8 cellular contexts compared by ENCODE assay signal in genomic region chr19:11694533-11695439, GRCh38. TPM values are rescaled to one million over a fixed set of nuclear protein-coding genes. Genes with fewer than 3 reads are reported as not detected.
DNase-seq lines count a peak whose midpoint lies in the region; ATAC-seq, FAIRE-seq and TF ChIP-seq lines count a peak whose summit lies in the region.

No MANE protein-coding gene starts in this region.

- no peaks in the 10 kb centered on the region for H3K36me3 ChIP-seq in HepG2 (replicated peaks in 1 of 2; ENCODE audit: control insufficient read depth in 1 of 2, insufficient read depth in 2 of 2, low read length in 2 of 2)

- no peak for TF ChIP-seq CTCF in GM13976 (IDR thresholded peaks at IDR 0.05; ENCODE audit: borderline replicate concordance, control extremely low read depth, extremely low read depth, insufficient read depth, missing control alignments)
- no peak for TF ChIP-seq CTCF in HepG2 (CRISPR knock-in tag; IDR thresholded peaks at IDR 0.05)
- TF ChIP-seq CTCF in D721Med (IDR thresholded peaks at IDR 0.05; ENCODE audit: insufficient read depth, missing control alignments), result no peak

- under 1% methylated on average over 28 of the region's 61 CpGs for WGBS in HepG2 (ENCODE audit: low lambda C conversion rate)

- H3K27ac ChIP-seq in HepG2 (ENCODE audit: extremely low read length, insufficient read depth, low read length), result peak overlapping the region; percentile 83

- POLR2A ChIA-PET in HepG2 (lab: Yijun Ruan, JAX), result interaction anchor here (0.6 to 1.9 kb wide), 9 partner anchors 10 to 941 kb away, joined by 3 to 10 read pairs (median 3); partner anchors contain the start of genes ZNF433, ZNF441, ZNF823 and ZNF878

- peaks cover 9% of the 10 kb centered on the region for H3K79me2 ChIP-seq in HepG2 (ENCODE audit: insufficient read depth, low read length)

- TF ChIP-seq POLR2A in HepG2 (IDR thresholded peaks at IDR 0.05; ENCODE audit: insufficient read depth in 1 of 2, low read depth in 2 of 2, low read length in 2 of 2), result peak; percentile 83 to 93

- no peak for TF ChIP-seq RAD21 in HepG2 (CRISPR knock-in tag; IDR thresholded peaks at IDR 0.05)

- BruUV-seq in HepG2 (replicated peaks; lab: Mats Ljungman, UMichigan), result no TSS peak

- CTCF ChIA-PET in HepG2 (lab: Yijun Ruan, JAX; ENCODE audit: low intra/inter-chr PET ratio, low total read pairs), result no interaction called here

- no peaks in the 10 kb centered on the region for H4K20me1 ChIP-seq in HepG2 (ENCODE audit: insufficient read depth, low read length)

- H3K27me3 ChIP-seq in HepG2 (ENCODE audit: control insufficient read depth in 1 of 2, insufficient read depth in 2 of 2, low read length in 2 of 2), result no peaks in the 10 kb centered on the region

- TF ChIP-seq EP300 in HepG2 (IDR thresholded peaks at IDR 0.05; ENCODE audit: low read depth in 2 of 2, low read length in 2 of 2) (0 out of 4 replicates have a peak, but pooled peaks of 1 of the 2 experiments have one; percentile 6), HepG2 (CRISPR knock-in tag; IDR thresholded peaks at IDR 0.05; ENCODE audit: borderline replicate concordance) (no peak)

- H3K9me3 ChIP-seq in HepG2 (ENCODE audit: low read length), result no peaks in the 10 kb centered on the region

- H3K9ac ChIP-seq in HepG2 (ENCODE audit: insufficient read depth, low read depth, low read length), result peak overlapping the region; percentile 82

- ATAC-seq in HG03103 (IDR thresholded peaks at IDR 0.05; ENCODE audit: low read depth, unreplicated experiment) (peak; percentile 83), HepG2 (peak; percentile 92)

- intact Hi-C loops in HepG2 (cut with micrococcal nuclease; ENCODE audit: unreplicated experiment), result no loop called here

- H3K4me1 ChIP-seq in HepG2 (ENCODE audit: insufficient read depth, low read length), result peaks cover 45% of the 10 kb centered on the region

- in situ Hi-C loops in GM13976 (cut with MboI; ENCODE audit: low sequenced_read_pairs, unreplicated experiment), result no loop called here
- in situ Hi-C loops in HepG2 (cut with HindIII; ENCODE audit: extremely low pct_ligation_motif_present, low pct_unique_long_range_greater_than_20kb), result no loop called here

- peak; percentile 94 for DNase-seq in GM13976 (ENCODE audit: low spot score)
- peak; percentile 85 for DNase-seq in NCI-H510A (lab: John Stamatoyannopoulos, UW)
- peak; percentile 79 for DNase-seq in activated CD4-positive, alpha-beta T cell treated with anti-CD3 and anti-CD28 coated beads, Interleukin-2, amount 50 U/mL, for 1 hour
- DNase-seq in dermis blood vessel endothelial cell, result peak; percentile 92
- DNase-seq in HepG2 (ENCODE audit: low spot score), result peak; percentile 90
- peak; percentile 89 to 96 for DNase-seq in stimulated activated CD4-positive, alpha-beta T cell treated with anti-CD3 and anti-CD28 coated beads, Interleukin-2, amount 100 ng/mL, for 24 hours
- DNase-seq in D721Med (ENCODE audit: insufficient read length, low spot score), result no peak

- peak overlapping the region; percentile 70 to 87 (median 86) for H3K4me3 ChIP-seq in HepG2 (replicated peaks in 1 of 3; ENCODE audit: insufficient read depth in 1 of 3, low read depth in 2 of 3, low read length in 3 of 3)

- peak overlapping the region; percentile 94 for H2AFZ ChIP-seq in HepG2 (ENCODE audit: low read length)

- H3K4me2 ChIP-seq in HepG2 (ENCODE audit: low read depth, low read length), result peak overlapping the region; percentile 96

- FAIRE-seq in HepG2 (lab: Jason Lieb, UNC) (peak; percentile 90), D721Med (lab: Jason Lieb, UNC) (no peak)

TF ChIP-seq in HepG2, 621 proteins besides CTCF, POLR2A, EP300 and RAD21 (continues in another document):
- TF ChIP-seq HOXA9 (CRISPR knock-in tag; IDR thresholded peaks at IDR 0.05; ENCODE audit: borderline replicate concordance) (no peak), ZC3H4 (CRISPR knock-in tag; IDR thresholded peaks at IDR 0.05; ENCODE audit: borderline replicate concordance) (no peak), BORCS8-MEF2B (CRISPR knock-in tag; IDR thresholded peaks at IDR 0.05) (peak; percentile 45), GTF3A (CRISPR knock-in tag; conservative IDR thresholded peaks at IDR 0.05) (no peak), FOXA1 (IDR thresholded peaks at IDR 0.05) (no peak), FOXA1 (CRISPR knock-in tag; IDR thresholded peaks at IDR 0.05) (peak; percentile 5; the same call in 1 of the 2 replicates), RBM39 (IDR thresholded peaks at IDR 0.05; ENCODE audit: low read depth, low read length, poor library complexity, severe bottlenecking) (peak; percentile 30), NR2C2 (CRISPR knock-in tag; IDR thresholded peaks at IDR 0.05; ENCODE audit: borderline replicate concordance) (0 out of 2 replicates have a peak, but pooled peaks have one; percentile 17), ZBTB7A (CRISPR knock-in tag; IDR thresholded peaks at IDR 0.05) (no peak), ZNF460 (CRISPR knock-in tag; IDR thresholded peaks at IDR 0.05; ENCODE audit: borderline replicate concordance) (no peak), THAP7 (CRISPR knock-in tag; IDR thresholded peaks at IDR 0.05) (0 out of 2 replicates have a peak, but pooled peaks have one; percentile 53), NFKBIZ (CRISPR knock-in tag; IDR thresholded peaks at IDR 0.05) (peak; percentile 62; the same call in 1 of the 2 replicates), ZNF629 (CRISPR knock-in tag; conservative IDR thresholded peaks at IDR 0.05) (no peak)
- TF ChIP-seq, protein P1, sequence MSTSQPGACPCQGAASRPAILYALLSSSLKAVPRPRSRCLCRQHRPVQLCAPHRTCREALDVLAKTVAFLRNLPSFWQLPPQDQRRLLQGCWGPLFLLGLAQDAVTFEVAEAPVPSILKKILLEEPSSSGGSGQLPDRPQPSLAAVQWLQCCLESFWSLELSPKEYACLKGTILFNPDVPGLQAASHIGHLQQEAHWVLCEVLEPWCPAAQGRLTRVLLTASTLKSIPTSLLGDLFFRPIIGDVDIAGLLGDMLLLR (CRISPR knock-in tag; IDR thresholded peaks at IDR 0.05), result peak; percentile 63; the same call in 1 of the 2 replicates
- TF ChIP-seq, protein P2, sequence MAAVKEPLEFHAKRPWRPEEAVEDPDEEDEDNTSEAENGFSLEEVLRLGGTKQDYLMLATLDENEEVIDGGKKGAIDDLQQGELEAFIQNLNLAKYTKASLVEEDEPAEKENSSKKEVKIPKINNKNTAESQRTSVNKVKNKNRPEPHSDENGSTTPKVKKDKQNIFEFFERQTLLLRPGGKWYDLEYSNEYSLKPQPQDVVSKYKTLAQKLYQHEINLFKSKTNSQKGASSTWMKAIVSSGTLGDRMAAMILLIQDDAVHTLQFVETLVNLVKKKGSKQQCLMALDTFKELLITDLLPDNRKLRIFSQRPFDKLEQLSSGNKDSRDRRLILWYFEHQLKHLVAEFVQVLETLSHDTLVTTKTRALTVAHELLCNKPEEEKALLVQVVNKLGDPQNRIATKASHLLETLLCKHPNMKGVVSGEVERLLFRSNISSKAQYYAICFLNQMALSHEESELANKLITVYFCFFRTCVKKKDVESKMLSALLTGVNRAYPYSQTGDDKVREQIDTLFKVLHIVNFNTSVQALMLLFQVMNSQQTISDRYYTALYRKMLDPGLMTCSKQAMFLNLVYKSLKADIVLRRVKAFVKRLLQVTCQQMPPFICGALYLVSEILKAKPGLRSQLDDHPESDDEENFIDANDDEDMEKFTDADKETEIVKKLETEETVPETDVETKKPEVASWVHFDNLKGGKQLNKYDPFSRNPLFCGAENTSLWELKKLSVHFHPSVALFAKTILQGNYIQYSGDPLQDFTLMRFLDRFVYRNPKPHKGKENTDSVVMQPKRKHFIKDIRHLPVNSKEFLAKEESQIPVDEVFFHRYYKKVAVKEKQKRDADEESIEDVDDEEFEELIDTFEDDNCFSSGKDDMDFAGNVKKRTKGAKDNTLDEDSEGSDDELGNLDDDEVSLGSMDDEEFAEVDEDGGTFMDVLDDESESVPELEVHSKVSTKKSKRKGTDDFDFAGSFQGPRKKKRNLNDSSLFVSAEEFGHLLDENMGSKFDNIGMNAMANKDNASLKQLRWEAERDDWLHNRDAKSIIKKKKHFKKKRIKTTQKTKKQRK (IDR thresholded peaks at IDR 0.05; ENCODE audit: low read length), result no peak

RNA-seq across cellular contexts. Expression of gene ZNF823, which starts 44.0 kb away (rescaled TPM):
- total RNA-seq in dermis blood vessel endothelial cell (11.7 and 15.1 TPM in 2 replicates), HepG2 (2016; rRNA removed; fragmentation: Illumina TruSeq; extraction: Trizol) (11.7 and 18.2 TPM in 2 replicates)
- total RNA-seq in HepG2 (2016; cell fraction: cytosol; rRNA removed; fragmentation: Illumina TruSeq; extraction: Trizol; ENCODE audit: low read depth), result 10.8 and 14.7 TPM in 2 replicates
- total RNA-seq in HepG2 (2016; cell fraction: insoluble cytoplasmic fraction; rRNA removed; fragmentation: Illumina TruSeq; extraction: Trizol), result 12.1 and 19.3 TPM in 2 replicates
- total RNA-seq in HepG2 (2016; cell fraction: membrane; rRNA removed; fragmentation: Illumina TruSeq; extraction: Trizol), result 9.2 and 10.6 TPM in 2 replicates
- 7.5 and 8.8 TPM in 2 replicates for total RNA-seq in HepG2 (2016; cell fraction: nucleus; rRNA removed; fragmentation: Illumina TruSeq; extraction: Trizol)
- polyA plus RNA-seq in HepG2 (2011; rRNA removed), result 5.1 and 5.7 TPM in 2 replicates
- polyA plus RNA-seq in HepG2 (2011; cell fraction: cytosol; rRNA removed), result 2.2 and 3.4 TPM in 2 replicates
- 3.5 and 5.2 TPM in 2 replicates for polyA plus RNA-seq in HepG2 (2011; cell fraction: nucleus; rRNA removed)
- 5.8 and 6.8 TPM in 2 replicates for polyA plus RNA-seq in HepG2 (2012)
- 0.63 and 0.85 TPM in 2 replicates for polyA plus RNA-seq in HepG2 (2016; cell fraction: cytosol; fragmentation: Illumina TruSeq; extraction: Trizol; ENCODE audit: low read depth)
- 10.0 and 12.3 TPM in 2 replicates for polyA plus RNA-seq in HepG2 (2016; cell fraction: insoluble cytoplasmic fraction; fragmentation: Illumina TruSeq; extraction: Trizol; ENCODE audit: low read depth)
- polyA plus RNA-seq in HepG2 (2016; cell fraction: membrane; fragmentation: Illumina TruSeq; extraction: Trizol; ENCODE audit: low read depth), result 1.5 and 2.1 TPM in 2 replicates
- polyA plus RNA-seq in HepG2 (2016; cell fraction: nucleus; fragmentation: Illumina TruSeq; extraction: Trizol; ENCODE audit: insufficient read depth, low read depth), result 13.7 and 14.1 TPM in 2 replicates
- 1.8 and 1.9 TPM in 2 replicates for polyA minus RNA-seq in HepG2 (2011; rRNA and poly(A)+ RNA removed; ENCODE audit: low replicate concordance)
- 7.1 and 8.7 TPM in 2 replicates for polyA minus RNA-seq in HepG2 (2011; cell fraction: cytosol; rRNA and poly(A)+ RNA removed)
- polyA minus RNA-seq in HepG2 (2011; cell fraction: nucleus; rRNA and poly(A)+ RNA removed), result 6.4 and 9.1 TPM in 2 replicates
